ENCODE assay signal across 38 cellular contexts in the genomic region with DNA sequence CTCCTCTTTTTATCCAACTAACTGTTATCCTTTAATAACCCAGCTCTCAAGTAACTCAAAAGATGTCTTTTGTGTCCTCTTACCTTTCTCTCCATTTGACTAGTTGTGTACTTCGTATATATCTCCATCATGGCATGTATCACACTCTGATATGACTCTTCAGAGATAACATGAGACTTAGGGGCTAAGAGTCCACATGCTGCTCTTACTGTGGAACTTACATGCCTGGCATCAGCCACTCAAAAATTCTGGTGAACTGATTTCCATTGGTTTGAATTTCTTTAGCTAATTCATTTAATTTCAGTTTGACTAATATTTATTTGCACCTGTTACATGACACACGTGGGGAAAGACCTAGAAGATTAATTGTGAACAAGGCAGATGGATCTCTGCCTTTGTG.
"Had no signal": no experiment of that assay in that cellular context is flagged by ENCODE, and none has a peak within 500 bp of the region (broad histone marks: within the 10 kb centered on the region; RNA-seq: fewer than 3 reads in every experiment).

No MANE protein-coding gene starts in this region.

- DNase-seq: activated B cell treated with CpG ODN at 0.5 μM for 24 hours; activated CD4-positive, alpha-beta memory T cell treated with anti-CD3 and anti-CD28 coated beads, Interleukin-2, amount 10 ng/mL, durations not matched to agents 7 days and 5 days; activated CD4-positive, alpha-beta T cell treated with anti-CD3 and anti-CD28 coated beads for 4 hours; activated CD4-positive, alpha-beta T cell treated with anti-CD3 and anti-CD28 coated beads, Interleukin-2, amount 10 ng/mL, durations not matched to agents 24 days and 14 days; activated CD4-positive, alpha-beta T cell treated with anti-CD3 and anti-CD28 coated beads, Interleukin-2, amount 50 U/mL, for 48 hours; activated CD4-positive, CD25-positive, alpha-beta regulatory T cell treated with anti-CD3 and anti-CD28 coated beads, Interleukin-2, amount 50 U/mL, for 72 hours; activated CD8-positive, alpha-beta memory T cell treated with anti-CD3 and anti-CD28 coated beads for 24 hours; activated CD8-positive, alpha-beta memory T cell treated with anti-CD3 and anti-CD28 coated beads, Interleukin-2, amount 50 U/mL, for 4 hours; activated CD8-positive, alpha-beta T cell treated with anti-CD3 and anti-CD28 coated beads, Interleukin-2, amount 10 ng/mL, durations not matched to agents 7 days and 5 days; activated effector memory CD4-positive, alpha-beta T cell treated with anti-CD3 and anti-CD28 coated beads, Interleukin-2, amount 50 U/mL, for 16 hours; activated gamma-delta T cell treated with Interleukin-2 at 50 U/mL for 16 hours; activated naive CD4-positive, alpha-beta T cell; activated naive CD4-positive, alpha-beta T cell treated with anti-CD3 and anti-CD28 coated beads for 36 hours; activated naive CD4-positive, alpha-beta T cell treated with anti-CD3 and anti-CD28 coated beads, Interleukin-2, amount 50 U/mL, for 16 hours; activated naive CD8-positive, alpha-beta T cell treated with anti-CD3 and anti-CD28 coated beads for 36 hours; activated T-cell treated with anti-CD3 and anti-CD28 coated beads for 4 hours; activated T-cell treated with anti-CD3 and anti-CD28 coated beads, Interleukin-2, amount 50 U/mL, for 1 hour; activated T-cell treated with anti-CD3 and anti-CD28 coated beads, Interleukin-2, amount 50 U/mL, for 4 hours; activated T-cell treated with anti-CD3 and anti-CD28 coated beads, Interleukin-2, amount 50 U/mL, for 72 hours; adrenal gland; amniotic stem cell; aorta; body of pancreas; brain microvascular endothelial cell; T-helper 1 cell; T-helper 2 cell; T-helper 9 cell had no signal

- H3K36me3 Mint-ChIP-seq: activated naive CD4-positive, alpha-beta T cell treated with anti-CD3 and anti-CD28 coated beads, Interleukin-2, amount 50 U/mL, for 72 hours; activated naive CD8-positive, alpha-beta T cell treated with anti-CD3 and anti-CD28 coated beads for 36 hours had no signal

- H3K27ac ChIP-seq: adrenal gland, body of pancreas, brain microvascular endothelial cell, breast epithelium, cardiac muscle cell, VCaP had no signal

- H3K4me3 Mint-ChIP-seq: activated B cell treated with CpG ODN at 0.5 μM for 24 hours; activated CD4-positive, alpha-beta memory T cell treated with anti-CD3 and anti-CD28 coated beads, Interleukin-2, amount 10 ng/mL, durations not matched to agents 7 days and 5 days; activated CD4-positive, alpha-beta T cell treated with anti-CD3 and anti-CD28 coated beads, Interleukin-2, amount 10 ng/mL, durations not matched to agents 24 days and 14 days; activated CD8-positive, alpha-beta T cell treated with anti-CD3 and anti-CD28 coated beads, Interleukin-2, amount 10 ng/mL, durations not matched to agents 7 days and 5 days; activated naive CD4-positive, alpha-beta T cell treated with anti-CD3 and anti-CD28 coated beads for 36 hours; activated naive CD8-positive, alpha-beta T cell treated with anti-CD3 and anti-CD28 coated beads for 36 hours; activated T-cell treated with anti-CD3 and anti-CD28 coated beads, Interleukin-2, amount 50 U/mL, for 4 hours; activated T-cell treated with anti-CD3 and anti-CD28 coated beads, Interleukin-2, amount 50 U/mL, for 72 hours; activated T-helper 1 cell treated with anti-CD3 and anti-CD28 coated beads, Interleukin-12 subunit alpha, Interleukin-12 subunit beta, Interleukin-2, Interleukin-4 antibody, amounts not matched to agents 30 ng/mL and 10 ng/mL and 1 ng/mL, durations not matched to agents 14 hours and 24 hours and 36 hours; activated T-helper 17 cell treated with anti-CD3 and anti-CD28 coated beads, Interleukin-2, amount 50 U/mL, for 72 hours; central memory CD8-positive, alpha-beta T cell; T-helper 1 cell treated with Interleukin-12 subunit alpha and Interleukin-12 subunit beta and Interleukin-4 antibody, amounts not matched to agents 30 μg/mL and 1 μg/mL, for 36 hours; T-helper 2 cell treated with Interferon-gamma antibody and Interleukin-4, amounts not matched to agents 5 μg/mL and 100 μg/mL, for 36 hours had no signal

- FAIRE-seq: astrocyte, TTC549 had no signal

- H3K9me3 Mint-ChIP-seq: activated CD4-positive, alpha-beta memory T cell treated with anti-CD3 and anti-CD28 coated beads, Interleukin-2, amount 10 ng/mL, durations not matched to agents 7 days and 5 days; activated naive CD4-positive, alpha-beta T cell treated with anti-CD3 and anti-CD28 coated beads for 36 hours; activated naive CD8-positive, alpha-beta T cell treated with anti-CD3 and anti-CD28 coated beads for 36 hours; activated T-helper 1 cell treated with anti-CD3 and anti-CD28 coated beads, Interleukin-12 subunit alpha, Interleukin-12 subunit beta, Interleukin-2, Interleukin-4 antibody, amounts not matched to agents 30 ng/mL and 10 ng/mL and 1 ng/mL, durations not matched to agents 14 hours and 24 hours and 36 hours; T-helper 1 cell treated with Interleukin-12 subunit alpha and Interleukin-12 subunit beta and Interleukin-4 antibody, amounts not matched to agents 30 μg/mL and 1 μg/mL, for 36 hours; T-helper 2 cell treated with Interferon-gamma antibody and Interleukin-4, amounts not matched to agents 5 μg/mL and 100 μg/mL, for 36 hours had no signal

- H3K4me1 Mint-ChIP-seq: activated CD4-positive, alpha-beta memory T cell treated with anti-CD3 and anti-CD28 coated beads, Interleukin-2, amount 10 ng/mL, durations not matched to agents 7 days and 5 days; activated CD4-positive, alpha-beta T cell treated with anti-CD3 and anti-CD28 coated beads, Interleukin-2, amount 10 ng/mL, durations not matched to agents 24 days and 14 days; activated naive CD8-positive, alpha-beta T cell treated with anti-CD3 and anti-CD28 coated beads for 36 hours; activated T-helper 17 cell treated with anti-CD3 and anti-CD28 coated beads, Interleukin-2, amount 50 U/mL, for 72 hours; central memory CD8-positive, alpha-beta T cell had no signal

- ATAC-seq: activated CD8-positive, alpha-beta T cell treated with anti-CD3 and anti-CD28 coated beads, Interleukin-2, amount 10 ng/mL, durations not matched to agents 7 days and 5 days; activated naive CD4-positive, alpha-beta T cell treated with anti-CD3 and anti-CD28 coated beads, Interleukin-2, amount 50 U/mL, for 72 hours; activated T-cell treated with anti-CD3 and anti-CD28 coated beads, Interleukin-2, amount 50 U/mL, for 4 hours; activated T-cell treated with anti-CD3 and anti-CD28 coated beads, Interleukin-2, amount 50 U/mL, for 72 hours; activated T-helper 17 cell treated with anti-CD3 and anti-CD28 coated beads, Interleukin-2, amount 50 U/mL, for 72 hours; body of pancreas had no signal

- H3K4me1 ChIP-seq: adrenal gland, body of pancreas, breast epithelium had no signal

- H3K27me3 ChIP-seq: adrenal gland, body of pancreas, brain microvascular endothelial cell, breast epithelium, cardiac muscle cell had no signal

- H3K9me3 ChIP-seq: adrenal gland, body of pancreas, breast epithelium had no signal

- H3K4me3 ChIP-seq: adrenal gland, body of pancreas, breast epithelium, cardiac muscle cell had no signal

- H3K27me3 Mint-ChIP-seq: activated B cell treated with CpG ODN at 0.5 μM for 24 hours; activated CD4-positive, alpha-beta memory T cell treated with anti-CD3 and anti-CD28 coated beads, Interleukin-2, amount 10 ng/mL, durations not matched to agents 7 days and 5 days; activated CD4-positive, alpha-beta T cell treated with anti-CD3 and anti-CD28 coated beads, Interleukin-2, amount 10 ng/mL, durations not matched to agents 24 days and 14 days; activated naive CD8-positive, alpha-beta T cell treated with anti-CD3 and anti-CD28 coated beads for 36 hours; activated T-helper 17 cell treated with anti-CD3 and anti-CD28 coated beads, Interleukin-2, amount 50 U/mL, for 72 hours; central memory CD8-positive, alpha-beta T cell had no signal

- H3K27ac Mint-ChIP-seq: activated B cell treated with CpG ODN at 0.5 μM for 24 hours; activated CD4-positive, alpha-beta memory T cell treated with anti-CD3 and anti-CD28 coated beads, Interleukin-2, amount 10 ng/mL, durations not matched to agents 7 days and 5 days; activated CD4-positive, alpha-beta T cell treated with anti-CD3 and anti-CD28 coated beads, Interleukin-2, amount 10 ng/mL, durations not matched to agents 24 days and 14 days; activated CD8-positive, alpha-beta T cell treated with anti-CD3 and anti-CD28 coated beads, Interleukin-2, amount 10 ng/mL, durations not matched to agents 7 days and 5 days; activated naive CD4-positive, alpha-beta T cell treated with anti-CD3 and anti-CD28 coated beads for 36 hours; activated naive CD4-positive, alpha-beta T cell treated with anti-CD3 and anti-CD28 coated beads, Interleukin-2, amount 50 U/mL, for 72 hours; activated naive CD8-positive, alpha-beta T cell treated with anti-CD3 and anti-CD28 coated beads for 36 hours; activated T-cell treated with anti-CD3 and anti-CD28 coated beads, Interleukin-2, amount 50 U/mL, for 72 hours; activated T-helper 1 cell treated with anti-CD3 and anti-CD28 coated beads, Interleukin-12 subunit alpha, Interleukin-12 subunit beta, Interleukin-2, Interleukin-4 antibody, amounts not matched to agents 30 ng/mL and 10 ng/mL and 1 ng/mL, durations not matched to agents 14 hours and 24 hours and 36 hours; activated T-helper 17 cell treated with anti-CD3 and anti-CD28 coated beads, Interleukin-2, amount 50 U/mL, for 72 hours; T-helper 1 cell treated with Interleukin-12 subunit alpha and Interleukin-12 subunit beta and Interleukin-4 antibody, amounts not matched to agents 30 μg/mL and 1 μg/mL, for 36 hours; T-helper 2 cell treated with Interferon-gamma antibody and Interleukin-4, amounts not matched to agents 5 μg/mL and 100 μg/mL, for 36 hours had no signal

- H3K36me3 ChIP-seq: adrenal gland, brain microvascular endothelial cell, breast epithelium, cardiac muscle cell had no signal
